Comparison of ENCODE assay signal across 23 cellular contexts in the genomic region with DNA sequence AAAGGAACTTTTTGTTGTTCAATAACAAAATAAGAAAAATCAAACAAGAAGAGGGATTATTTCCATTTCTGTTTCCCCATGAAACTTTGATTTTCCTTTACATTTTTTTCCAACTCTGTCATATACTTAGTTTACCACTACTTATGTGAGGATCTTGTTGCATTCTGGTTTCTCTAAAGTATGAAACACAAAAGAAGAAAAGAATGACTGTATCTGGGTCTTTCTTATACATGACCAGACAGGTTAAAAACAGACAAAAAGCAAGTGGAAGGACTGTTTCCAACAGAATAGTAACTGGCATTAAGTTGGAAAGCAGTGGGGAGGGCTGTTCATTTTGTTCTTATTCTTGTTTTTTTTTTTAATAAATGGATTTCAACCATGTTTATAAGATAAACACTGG.
"Had no signal": no experiment of that assay in that cellular context is flagged by ENCODE, and none has a peak within 500 bp of the region (broad histone marks: within the 10 kb centered on the region; RNA-seq: fewer than 3 reads in every experiment).

No MANE protein-coding gene starts in this region.

- ATAC-seq: HepG2, Panc1, PC-3, Right ventricle myocardium inferior, SK-N-SH treated with all-trans-retinoic acid at 6 μM for 48 hours had no signal

- H3K36me3 ChIP-seq: SJCRH30 had no signal

- H3K4me3 ChIP-seq: SJCRH30 had no signal

- H3K27ac ChIP-seq: SJCRH30 had no signal

- H3K4me1 ChIP-seq: SJCRH30 had no signal

- FAIRE-seq: HepG2 had no signal

- H3K9me3 ChIP-seq: SJCRH30 had no signal

- DNase-seq: IMR-90, Karpas-422, KG1, MM.1S, NCI-H1092 treated with DMSO at 0.1 percent for 48 hours, NCI-H1436, NCI-H187, NCI-H2029, NCI-H2081 treated with DMSO at 0.1 percent for 48 hours, NCI-H2171, NCI-H226, NCI-H446, NCI-H510A, NCI-H524 treated with DMSO at 0.1 percent for 48 hours, NCI-H69, NCI-H774, PC-3, SHP77 treated with DMSO at 0.1 percent for 48 hours, SJCRH30 had no signal

- H3K27me3 ChIP-seq: SJCRH30 had no signal
